Comparison of ENCODE assay signal across 8 cellular contexts in genomic region chr11:117232022-117232878, GRCh38. TPM values are rescaled to one million over a fixed set of nuclear protein-coding genes. Genes with fewer than 3 reads are reported as not detected.
DNase-seq lines count a peak whose midpoint lies in the region; ATAC-seq and TF ChIP-seq lines count a peak whose summit lies in the region.

Gene PCSK7, minus strand, starts transcription at chr11:117232073. Its CDS starts 2,229 bp downstream, at chr11:117229844.
Gene RNF214, plus strand, starts transcription at chr11:117232671. Its CDS starts 1,602 bp downstream, at chr11:117234273.

- intact Hi-C loops in sciatic nerve (cut with DNase I): no loop called here

- DNase-seq in NCI-H128 (lab: John Stamatoyannopoulos, UW; ENCODE audit: unreplicated experiment): peak; percentile 58
- DNase-seq in T-helper 9 cell: peak; percentile 68
- DNase-seq in astrocyte of the hippocampus (ENCODE audit: low read depth, low spot score): peak; percentile 94
- DNase-seq in hippocampal formation (lab: John Stamatoyannopoulos, UW): peak; percentile 69 to 77
- DNase-seq in sciatic nerve (ENCODE audit: low spot score): peak; percentile 86

- ATAC-seq in HG02623 (IDR thresholded peaks at IDR 0.05; ENCODE audit: unreplicated experiment) (peak; percentile 71), sciatic nerve (peak; percentile 82), GM21367 (IDR thresholded peaks at IDR 0.05; ENCODE audit: unreplicated experiment) (no peak)

- peak; percentile 88 for TF ChIP-seq CTCF in GM12874 (IDR thresholded peaks at IDR 0.05; ENCODE audit: insufficient read depth, low read depth, low read length)

RNA-seq across cellular contexts. Expression of gene PCSK7, which starts in this region (rescaled TPM):
- total RNA-seq in sciatic nerve: 68.7 TPM

RNA-seq across cellular contexts. Expression of gene RNF214, which starts in this region (rescaled TPM):
- 36.8 TPM for total RNA-seq in sciatic nerve
